Comparison of ENCODE assay signal across 1 cellular context in genomic region chr3:42743204-42743995, GRCh38.
TF ChIP-seq lines count a peak whose summit lies in the region.

No MANE protein-coding gene starts in this region.

TF ChIP-seq in HEK293, 187 proteins besides CTCF, POLR2A, EP300 and RAD21 (continued from another document and continues in another):
- TF ChIP-seq ZBTB8A (tag by site-specific recombination; IDR thresholded peaks at IDR 0.05), result 0 out of 2 replicates have a peak, but pooled peaks have one; percentile 31
- no peak for TF ChIP-seq ZNF692 (tag by site-specific recombination; IDR thresholded peaks at IDR 0.05)
- no peak for TF ChIP-seq MYNN (tag by site-specific recombination; IDR thresholded peaks at IDR 0.05; ENCODE audit: borderline replicate concordance)
- TF ChIP-seq ZNF302 (tag by site-specific recombination; IDR thresholded peaks at IDR 0.05; ENCODE audit: low read depth), result no peak
- no peak for TF ChIP-seq ZNF670 (tag by site-specific recombination; IDR thresholded peaks at IDR 0.05; ENCODE audit: low read depth)
- no peak for TF ChIP-seq SCRT1 (tag by site-specific recombination; IDR thresholded peaks at IDR 0.05; ENCODE audit: borderline replicate concordance)
- TF ChIP-seq, protein P1, sequence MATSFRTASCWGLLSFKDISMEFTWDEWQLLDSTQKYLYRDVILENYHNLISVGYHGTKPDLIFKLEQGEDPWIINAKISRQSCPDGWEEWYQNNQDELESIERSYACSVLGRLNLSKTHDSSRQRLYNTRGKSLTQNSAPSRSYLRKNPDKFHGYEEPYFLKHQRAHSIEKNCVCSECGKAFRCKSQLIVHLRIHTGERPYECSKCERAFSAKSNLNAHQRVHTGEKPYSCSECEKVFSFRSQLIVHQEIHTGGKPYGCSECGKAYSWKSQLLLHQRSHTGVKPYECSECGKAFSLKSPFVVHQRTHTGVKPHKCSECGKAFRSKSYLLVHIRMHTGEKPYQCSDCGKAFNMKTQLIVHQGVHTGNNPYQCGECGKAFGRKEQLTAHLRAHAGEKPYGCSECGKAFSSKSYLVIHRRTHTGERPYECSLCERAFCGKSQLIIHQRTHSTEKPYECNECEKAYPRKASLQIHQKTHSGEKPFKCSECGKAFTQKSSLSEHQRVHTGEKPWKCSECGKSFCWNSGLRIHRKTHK (tag by site-specific recombination; IDR thresholded peaks at IDR 0.05), result no peak
- TF ChIP-seq ZNF530 (tag by site-specific recombination; IDR thresholded peaks at IDR 0.05; ENCODE audit: low read depth), result no peak
- no peak for TF ChIP-seq ZNF792 (tag by site-specific recombination; IDR thresholded peaks at IDR 0.05)
- no peak for TF ChIP-seq ZNF544 (tag by site-specific recombination; IDR thresholded peaks at IDR 0.05)
- peak; percentile 58 for TF ChIP-seq ZNF426 (tag by site-specific recombination; IDR thresholded peaks at IDR 0.05)
- TF ChIP-seq, protein P2, sequence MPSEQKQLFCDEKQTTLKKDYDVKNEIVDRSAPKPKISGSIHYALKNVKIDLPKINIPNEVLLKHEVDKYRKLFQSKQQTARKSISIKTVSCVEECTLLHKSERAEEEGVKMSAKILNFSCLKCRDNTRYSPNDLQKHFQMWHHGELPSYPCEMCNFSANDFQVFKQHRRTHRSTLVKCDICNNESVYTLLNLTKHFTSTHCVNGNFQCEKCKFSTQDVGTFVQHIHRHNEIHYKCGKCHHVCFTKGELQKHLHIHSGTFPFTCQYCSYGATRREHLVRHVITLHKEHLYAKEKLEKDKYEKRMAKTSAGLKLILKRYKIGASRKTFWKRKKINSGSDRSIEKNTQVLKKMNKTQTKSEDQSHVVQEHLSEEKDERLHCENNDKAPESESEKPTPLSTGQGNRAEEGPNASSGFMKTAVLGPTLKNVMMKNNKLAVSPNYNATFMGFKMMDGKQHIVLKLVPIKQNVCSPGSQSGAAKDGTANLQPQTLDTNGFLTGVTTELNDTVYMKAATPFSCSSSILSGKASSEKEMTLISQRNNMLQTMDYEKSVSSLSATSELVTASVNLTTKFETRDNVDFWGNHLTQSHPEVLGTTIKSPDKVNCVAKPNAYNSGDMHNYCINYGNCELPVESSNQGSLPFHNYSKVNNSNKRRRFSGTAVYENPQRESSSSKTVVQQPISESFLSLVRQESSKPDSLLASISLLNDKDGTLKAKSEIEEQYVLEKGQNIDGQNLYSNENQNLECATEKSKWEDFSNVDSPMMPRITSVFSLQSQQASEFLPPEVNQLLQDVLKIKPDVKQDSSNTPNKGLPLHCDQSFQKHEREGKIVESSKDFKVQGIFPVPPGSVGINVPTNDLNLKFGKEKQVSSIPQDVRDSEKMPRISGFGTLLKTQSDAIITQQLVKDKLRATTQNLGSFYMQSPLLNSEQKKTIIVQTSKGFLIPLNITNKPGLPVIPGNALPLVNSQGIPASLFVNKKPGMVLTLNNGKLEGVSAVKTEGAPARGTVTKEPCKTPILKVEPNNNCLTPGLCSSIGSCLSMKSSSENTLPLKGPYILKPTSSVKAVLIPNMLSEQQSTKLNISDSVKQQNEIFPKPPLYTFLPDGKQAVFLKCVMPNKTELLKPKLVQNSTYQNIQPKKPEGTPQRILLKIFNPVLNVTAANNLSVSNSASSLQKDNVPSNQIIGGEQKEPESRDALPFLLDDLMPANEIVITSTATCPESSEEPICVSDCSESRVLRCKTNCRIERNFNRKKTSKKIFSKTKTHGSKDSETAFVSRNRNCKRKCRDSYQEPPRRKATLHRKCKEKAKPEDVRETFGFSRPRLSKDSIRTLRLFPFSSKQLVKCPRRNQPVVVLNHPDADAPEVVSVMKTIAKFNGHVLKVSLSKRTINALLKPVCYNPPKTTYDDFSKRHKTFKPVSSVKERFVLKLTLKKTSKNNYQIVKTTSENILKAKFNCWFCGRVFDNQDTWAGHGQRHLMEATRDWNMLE (tag by site-specific recombination; conservative IDR thresholded peaks at IDR 0.05; ENCODE audit: low read depth), result peak; percentile 70
- TF ChIP-seq ZNF311 (tag by site-specific recombination; IDR thresholded peaks at IDR 0.05; ENCODE audit: borderline replicate concordance), result no peak
- no peak for TF ChIP-seq HOXD13 (CRISPR knock-in tag; IDR thresholded peaks at IDR 0.05; ENCODE audit: borderline replicate concordance)
- TF ChIP-seq ZNF274 (IDR thresholded peaks at IDR 0.05; ENCODE audit: low read length), result no peak
- no peak for TF ChIP-seq ZNF274 (tag by site-specific recombination; IDR thresholded peaks at IDR 0.05; ENCODE audit: borderline replicate concordance)
- no peak for TF ChIP-seq ZNF621 (tag by site-specific recombination; IDR thresholded peaks at IDR 0.05)
- TF ChIP-seq, protein P3, sequence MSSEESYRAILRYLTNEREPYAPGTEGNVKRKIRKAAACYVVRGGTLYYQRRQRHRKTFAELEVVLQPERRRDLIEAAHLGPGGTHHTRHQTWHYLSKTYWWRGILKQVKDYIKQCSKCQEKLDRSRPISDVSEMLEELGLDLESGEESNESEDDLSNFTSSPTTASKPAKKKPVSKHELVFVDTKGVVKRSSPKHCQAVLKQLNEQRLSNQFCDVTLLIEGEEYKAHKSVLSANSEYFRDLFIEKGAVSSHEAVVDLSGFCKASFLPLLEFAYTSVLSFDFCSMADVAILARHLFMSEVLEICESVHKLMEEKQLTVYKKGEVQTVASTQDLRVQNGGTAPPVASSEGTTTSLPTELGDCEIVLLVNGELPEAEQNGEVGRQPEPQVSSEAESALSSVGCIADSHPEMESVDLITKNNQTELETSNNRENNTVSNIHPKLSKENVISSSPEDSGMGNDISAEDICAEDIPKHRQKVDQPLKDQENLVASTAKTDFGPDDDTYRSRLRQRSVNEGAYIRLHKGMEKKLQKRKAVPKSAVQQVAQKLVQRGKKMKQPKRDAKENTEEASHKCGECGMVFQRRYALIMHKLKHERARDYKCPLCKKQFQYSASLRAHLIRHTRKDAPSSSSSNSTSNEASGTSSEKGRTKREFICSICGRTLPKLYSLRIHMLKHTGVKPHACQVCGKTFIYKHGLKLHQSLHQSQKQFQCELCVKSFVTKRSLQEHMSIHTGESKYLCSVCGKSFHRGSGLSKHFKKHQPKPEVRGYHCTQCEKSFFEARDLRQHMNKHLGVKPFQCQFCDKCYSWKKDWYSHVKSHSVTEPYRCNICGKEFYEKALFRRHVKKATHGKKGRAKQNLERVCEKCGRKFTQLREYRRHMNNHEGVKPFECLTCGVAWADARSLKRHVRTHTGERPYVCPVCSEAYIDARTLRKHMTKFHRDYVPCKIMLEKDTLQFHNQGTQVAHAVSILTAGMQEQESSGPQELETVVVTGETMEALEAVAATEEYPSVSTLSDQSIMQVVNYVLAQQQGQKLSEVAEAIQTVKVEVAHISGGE (tag by site-specific recombination; conservative IDR thresholded peaks at IDR 0.05; ENCODE audit: low read depth), result peak; percentile 37; the same call in 1 of the 2 replicates
- no peak for TF ChIP-seq PATZ1 (tag by site-specific recombination; IDR thresholded peaks at IDR 0.05)
- TF ChIP-seq ZNF555 (tag by site-specific recombination; conservative IDR thresholded peaks at IDR 0.05), result peak; percentile 39
- TF ChIP-seq, protein P4, sequence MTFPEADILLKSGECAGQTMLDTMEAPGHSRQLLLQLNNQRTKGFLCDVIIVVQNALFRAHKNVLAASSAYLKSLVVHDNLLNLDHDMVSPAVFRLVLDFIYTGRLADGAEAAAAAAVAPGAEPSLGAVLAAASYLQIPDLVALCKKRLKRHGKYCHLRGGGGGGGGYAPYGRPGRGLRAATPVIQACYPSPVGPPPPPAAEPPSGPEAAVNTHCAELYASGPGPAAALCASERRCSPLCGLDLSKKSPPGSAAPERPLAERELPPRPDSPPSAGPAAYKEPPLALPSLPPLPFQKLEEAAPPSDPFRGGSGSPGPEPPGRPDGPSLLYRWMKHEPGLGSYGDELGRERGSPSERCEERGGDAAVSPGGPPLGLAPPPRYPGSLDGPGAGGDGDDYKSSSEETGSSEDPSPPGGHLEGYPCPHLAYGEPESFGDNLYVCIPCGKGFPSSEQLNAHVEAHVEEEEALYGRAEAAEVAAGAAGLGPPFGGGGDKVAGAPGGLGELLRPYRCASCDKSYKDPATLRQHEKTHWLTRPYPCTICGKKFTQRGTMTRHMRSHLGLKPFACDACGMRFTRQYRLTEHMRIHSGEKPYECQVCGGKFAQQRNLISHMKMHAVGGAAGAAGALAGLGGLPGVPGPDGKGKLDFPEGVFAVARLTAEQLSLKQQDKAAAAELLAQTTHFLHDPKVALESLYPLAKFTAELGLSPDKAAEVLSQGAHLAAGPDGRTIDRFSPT (tag by site-specific recombination; IDR thresholded peaks at IDR 0.05), result no peak
- TF ChIP-seq SALL2 (tag by site-specific recombination; IDR thresholded peaks at IDR 0.05; ENCODE audit: borderline replicate concordance), result no peak
- no peak for TF ChIP-seq ZNF558 (tag by site-specific recombination; IDR thresholded peaks at IDR 0.05)
- TF ChIP-seq ZBTB21 (tag by site-specific recombination; IDR thresholded peaks at IDR 0.05), result no peak
- TF ChIP-seq KLF10 (tag by site-specific recombination; IDR thresholded peaks at IDR 0.05), result no peak
- no peak for TF ChIP-seq ZNF19 (tag by site-specific recombination; IDR thresholded peaks at IDR 0.05; ENCODE audit: low read depth)
- no peak for TF ChIP-seq ZNF433 (tag by site-specific recombination; IDR thresholded peaks at IDR 0.05; ENCODE audit: low read depth)
- TF ChIP-seq KLF9 (tag by site-specific recombination; IDR thresholded peaks at IDR 0.05; ENCODE audit: low read depth), result no peak
- no peak for TF ChIP-seq ZFP37 (tag by site-specific recombination; IDR thresholded peaks at IDR 0.05)
- TF ChIP-seq ZNF623 (tag by site-specific recombination; IDR thresholded peaks at IDR 0.05), result peak; percentile 31; the same call in 1 of the 2 replicates
- no peak for TF ChIP-seq TSHZ1 (tag by site-specific recombination; IDR thresholded peaks at IDR 0.05; ENCODE audit: borderline replicate concordance)
- TF ChIP-seq, protein P5, sequence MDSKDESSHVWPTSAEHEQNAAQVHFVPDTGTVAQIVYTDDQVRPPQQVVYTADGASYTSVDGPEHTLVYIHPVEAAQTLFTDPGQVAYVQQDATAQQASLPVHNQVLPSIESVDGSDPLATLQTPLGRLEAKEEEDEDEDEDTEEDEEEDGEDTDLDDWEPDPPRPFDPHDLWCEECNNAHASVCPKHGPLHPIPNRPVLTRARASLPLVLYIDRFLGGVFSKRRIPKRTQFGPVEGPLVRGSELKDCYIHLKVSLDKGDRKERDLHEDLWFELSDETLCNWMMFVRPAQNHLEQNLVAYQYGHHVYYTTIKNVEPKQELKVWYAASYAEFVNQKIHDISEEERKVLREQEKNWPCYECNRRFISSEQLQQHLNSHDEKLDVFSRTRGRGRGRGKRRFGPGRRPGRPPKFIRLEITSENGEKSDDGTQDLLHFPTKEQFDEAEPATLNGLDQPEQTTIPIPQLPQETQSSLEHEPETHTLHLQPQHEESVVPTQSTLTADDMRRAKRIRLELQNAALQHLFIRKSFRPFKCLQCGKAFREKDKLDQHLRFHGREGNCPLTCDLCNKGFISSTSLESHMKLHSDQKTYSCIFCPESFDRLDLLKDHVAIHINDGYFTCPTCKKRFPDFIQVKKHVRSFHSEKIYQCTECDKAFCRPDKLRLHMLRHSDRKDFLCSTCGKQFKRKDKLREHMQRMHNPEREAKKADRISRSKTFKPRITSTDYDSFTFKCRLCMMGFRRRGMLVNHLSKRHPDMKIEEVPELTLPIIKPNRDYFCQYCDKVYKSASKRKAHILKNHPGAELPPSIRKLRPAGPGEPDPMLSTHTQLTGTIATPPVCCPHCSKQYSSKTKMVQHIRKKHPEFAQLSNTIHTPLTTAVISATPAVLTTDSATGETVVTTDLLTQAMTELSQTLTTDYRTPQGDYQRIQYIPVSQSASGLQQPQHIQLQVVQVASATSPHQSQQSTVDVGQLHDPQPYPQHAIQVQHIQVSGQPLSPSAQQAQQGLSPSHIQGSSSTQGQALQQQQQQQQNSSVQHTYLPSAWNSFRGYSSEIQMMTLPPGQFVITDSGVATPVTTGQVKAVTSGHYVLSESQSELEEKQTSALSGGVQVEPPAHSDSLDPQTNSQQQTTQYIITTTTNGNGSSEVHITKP (tag by site-specific recombination; IDR thresholded peaks at IDR 0.05), result no peak
- no peak for TF ChIP-seq ZNF768 (tag by site-specific recombination; IDR thresholded peaks at IDR 0.05)
